Comparison of ENCODE assay signal across 8 cellular contexts in genomic region chr12:109951751-109952150, GRCh38. TPM values are rescaled to one million over a fixed set of nuclear protein-coding genes. Genes with fewer than 3 reads are reported as not detected.
A peak's percentile ranks its signal among the peaks of the same experiment; 100 is the strongest.
DNase-seq lines count a peak whose midpoint lies in the region; ATAC-seq and TF ChIP-seq lines count a peak whose summit lies in the region.

No MANE protein-coding gene starts in this region.

- H3K4me3 ChIP-seq in RWPE2 (ENCODE audit: severe bottlenecking) (no peak overlapping the region), fibroblast of the aortic adventitia (ENCODE audit: low read depth, low read length) (peak overlapping the region; percentile 9), trophoblast cell (ENCODE audit: low read depth, low read length) (no peak overlapping the region)

- H4K91ac ChIP-seq in trophoblast cell (ENCODE audit: low read depth, low read length): no peak overlapping the region

- H4K12ac ChIP-seq in trophoblast cell (ENCODE audit: low read depth, low read length): no peak overlapping the region

- H3K27me3 ChIP-seq in RWPE2 (ENCODE audit: insufficient read depth, poor library complexity, severe bottlenecking): no peaks in the 10 kb centered on the region
- H3K27me3 ChIP-seq in trophoblast cell (ENCODE audit: insufficient read depth, low read length): no peaks in the 10 kb centered on the region

- H3K9me3 ChIP-seq in RWPE2 (ENCODE audit: severe bottlenecking) (no peaks in the 10 kb centered on the region), trophoblast cell (ENCODE audit: insufficient read depth, low read depth, low read length) (no peaks in the 10 kb centered on the region)

- no peak overlapping the region for H2AK5ac ChIP-seq in trophoblast cell (ENCODE audit: low read length)

- H3K79me1 ChIP-seq in trophoblast cell (ENCODE audit: low read length): no peaks in the 10 kb centered on the region

- H3K36me3 ChIP-seq in RWPE2 (ENCODE audit: low read depth): peaks cover 56% of the 10 kb centered on the region
- peaks cover 25 to 34% of the 10 kb centered on the region in 2 experiments for H3K36me3 ChIP-seq in trophoblast cell (ENCODE audit: control insufficient read depth in 1 of 2, insufficient read depth in 2 of 2, low read length in 2 of 2)

- no peaks in the 10 kb centered on the region for H3K79me2 ChIP-seq in trophoblast cell (ENCODE audit: control insufficient read depth, insufficient read depth, low read length, poor library complexity)

- no peak for TF ChIP-seq CTCF in RWPE2 (IDR thresholded peaks at IDR 0.05; ENCODE audit: poor library complexity, severe bottlenecking)
- TF ChIP-seq CTCF in fibroblast of the aortic adventitia (IDR thresholded peaks at IDR 0.05; ENCODE audit: insufficient read depth, low read length): peak; percentile 7

- H3K18ac ChIP-seq in trophoblast cell (ENCODE audit: low read length): no peak overlapping the region

- no peak overlapping the region for H2BK120ac ChIP-seq in trophoblast cell (ENCODE audit: insufficient read depth, low read length, poor library complexity)

- intact Hi-C loops in posterior vena cava (cut with DNase I): no loop called here

- H4K8ac ChIP-seq in trophoblast cell (ENCODE audit: low read depth, low read length): no peak overlapping the region

- DNase-seq in EH (ENCODE audit: low read depth) (peak; percentile 79), RWPE2 (ENCODE audit: low spot score) (peak; percentile 72), fibroblast of the aortic adventitia (ENCODE audit: low read depth) (peak; percentile 59), trophoblast cell (peak; percentile 80 to 81), posterior vena cava (ENCODE audit: low spot score) (no peak), mucosa of gallbladder (ENCODE audit: low spot score) (no peak)
- DNase-seq in activated effector memory CD4-positive, alpha-beta T cell treated with Interleukin-2 at 50 U/mL for 16 hours: no peak

- no peak overlapping the region for H2BK12ac ChIP-seq in trophoblast cell (ENCODE audit: low read length)

- H3K27ac ChIP-seq in RWPE2 (ENCODE audit: poor library complexity, severe bottlenecking): peak overlapping the region; percentile 62
- no peak overlapping the region for H3K27ac ChIP-seq in trophoblast cell (ENCODE audit: low read depth, low read length)

- no CpG with 5 or more reads among the region's 7 CpGs for WGBS in trophoblast cell (ENCODE audit: extremely low coverage, insufficient coverage, insufficient read length)

- H3K4me2 ChIP-seq in trophoblast cell (ENCODE audit: low read length): no peak overlapping the region

- H3K4me1 ChIP-seq in RWPE2 (ENCODE audit: insufficient read depth, poor library complexity, severe bottlenecking): peaks cover 6% of the 10 kb centered on the region
- H3K4me1 ChIP-seq in trophoblast cell (ENCODE audit: control insufficient read depth in 1 of 2, insufficient read depth in 2 of 2, low read length in 2 of 2): peaks cover 0 to 3% of the 10 kb centered on the region in 2 experiments

- no peak overlapping the region for H2BK5ac ChIP-seq in trophoblast cell (ENCODE audit: low read depth, low read length, poor library complexity)

- H3K4ac ChIP-seq in trophoblast cell (ENCODE audit: low read depth, low read length): no peak overlapping the region

- no peak overlapping the region for H2AFZ ChIP-seq in trophoblast cell (ENCODE audit: insufficient read depth, low read length, poor library complexity)

- H3K9ac ChIP-seq in trophoblast cell (ENCODE audit: low read length): no peak overlapping the region

- peak; percentile 95 for ATAC-seq in RWPE2 (ENCODE audit: low read depth)
- no peak for ATAC-seq in HG03159 (IDR thresholded peaks at IDR 0.05; ENCODE audit: unreplicated experiment)

- H3K23ac ChIP-seq in trophoblast cell (ENCODE audit: low read length): no peak overlapping the region

- H3K14ac ChIP-seq in trophoblast cell (ENCODE audit: low read length): no peak overlapping the region

RNA-seq across cellular contexts. Expression of gene GIT2, which starts 44.4 kb away (rescaled TPM):
- total RNA-seq in fibroblast of the aortic adventitia (ENCODE audit: low replicate concordance) (23.6 and 50.8 TPM in 2 replicates), posterior vena cava (10 to 100 TPM; 44.9 to 48.0 TPM), mucosa of gallbladder (43.6 TPM)
- polyA plus RNA-seq in trophoblast cell (2013): 13.6 and 15.0 TPM in 2 replicates

RNA-seq across cellular contexts. Expression of gene ANKRD13A, which starts 47.5 kb away (rescaled TPM):
- total RNA-seq in fibroblast of the aortic adventitia (ENCODE audit: low replicate concordance) (66.6 and 91.5 TPM in 2 replicates), posterior vena cava (10 to 100 TPM; 54.0 to 55.2 TPM), mucosa of gallbladder (54.3 TPM)
- polyA plus RNA-seq in trophoblast cell (2013): 20.1 TPM in 2 replicates

RNA-seq across cellular contexts. Expression of gene TCHP, which starts 51.7 kb away (rescaled TPM):
- total RNA-seq in fibroblast of the aortic adventitia (ENCODE audit: low replicate concordance) (8.4 and 11.5 TPM in 2 replicates), posterior vena cava (10 to 100 TPM in 1 of 2 donors, 1 to 10 TPM in 1; 9.3 to 13.8 TPM), mucosa of gallbladder (18.8 TPM)
- polyA plus RNA-seq in trophoblast cell (2013): 5.9 and 6.2 TPM in 2 replicates

Comparison
In these comparisons a context has a peak if more than half of its experiments do, and no peak if none do; other contexts are left out.
1. DNase-seq: peak in EH (single experiment), RWPE2 (single experiment), fibroblast of the aortic adventitia (single experiment) and trophoblast cell (2 of 2); none in activated effector memory CD4-positive, alpha-beta T cell treated with Interleukin-2 at 50 U/mL for 16 hours (single experiment), posterior vena cava (single experiment) and mucosa of gallbladder (single experiment).